14 cellular contexts compared by ENCODE assay signal in genomic region chr3:126525853-126526667, GRCh38. TPM values are rescaled to one million over a fixed set of nuclear protein-coding genes. Genes with fewer than 3 reads are reported as not detected.
DNase-seq lines count a peak whose midpoint lies in the region; TF ChIP-seq lines count a peak whose summit lies in the region.
"Had no signal": no experiment of that assay in that cellular context is flagged by ENCODE, and none has a peak within 500 bp of the region (broad histone marks: within the 10 kb centered on the region; RNA-seq: fewer than 3 reads in every experiment).

No MANE protein-coding gene starts in this region.

- H3K4me3 Mint-ChIP-seq in CD14-positive monocyte, result peak overlapping the region; percentile 1 to 35
- peak overlapping the region; percentile 35 to 59 (median 41) for H3K4me3 Mint-ChIP-seq in nephron

- H3K4me1 Mint-ChIP-seq in CD14-positive monocyte (peaks cover 77% of the 10 kb centered on the region), nephron (no peaks in the 10 kb centered on the region)

- H3K36me3 Mint-ChIP-seq in CD14-positive monocyte (peaks cover 7 to 8% of the 10 kb centered on the region in 2 donors), nephron (ENCODE audit: low read depth) (no peaks in the 10 kb centered on the region)

- H3K9me3 Mint-ChIP-seq in CD14-positive monocyte, result peaks cover 0 to 4% (median under 1%) of the 10 kb centered on the region in 7 donors
- H3K9me3 Mint-ChIP-seq in nephron, result no peaks in the 10 kb centered on the region

- DNase-seq in DMS 273 (lab: John Stamatoyannopoulos, UW; ENCODE audit: unreplicated experiment) (peak; percentile 35), DMS 273 treated with DMSO at 0.1 percent for 48 hours (lab: John Stamatoyannopoulos, UW) (no peak), CD14-positive monocyte (ENCODE audit: low spot score) (peak; percentile 37), epithelial cell of proximal tubule (ENCODE audit: low read depth) (no peak), UCSD-AML1 (lab: John Stamatoyannopoulos, UW; ENCODE audit: unreplicated experiment) (no peak), AG20443 (ENCODE audit: low spot score) (no peak)
- DNase-seq in stimulated activated CD4-positive, alpha-beta T cell treated with anti-CD3 and anti-CD28 coated beads, Interleukin-12 subunit alpha, Interleukin-12 subunit beta, amount 100 ng/mL, for 4 hours, result no peak
- DNase-seq: NCI-H1048, NCI-H446, NCI-H748 treated with DMSO at 0.1 percent for 48 hours, SHP77 treated with DMSO at 0.1 percent for 48 hours had no signal

- intact Hi-C loops in CD14-positive monocyte (cut with micrococcal nuclease), result loop anchor here (10.0 kb wide), 1 partner anchor 929 kb away; no protein-coding TSS in a partner anchor

- no peak overlapping the region for H3K4me3 ChIP-seq in epithelial cell of proximal tubule (ENCODE audit: low read depth, low read length)
- H3K4me3 ChIP-seq: K562 had no signal

- peaks cover 0 to 6% (median 0%) of the 10 kb centered on the region in 3 donors for H3K27me3 Mint-ChIP-seq in CD14-positive monocyte (ENCODE audit: low read depth in 3 of 3)
- peaks cover 44% of the 10 kb centered on the region for H3K27me3 Mint-ChIP-seq in nephron (ENCODE audit: low read depth)

- TF ChIP-seq CTCF in CD14-positive monocyte (IDR thresholded peaks at IDR 0.05), result no peak
- TF ChIP-seq CTCF in epithelial cell of proximal tubule (conservative IDR thresholded peaks at IDR 0.05; ENCODE audit: low read depth, low read length), result peak; percentile 25
- no peak for TF ChIP-seq CTCF in nephron (IDR thresholded peaks at IDR 0.05; ENCODE audit: unreplicated experiment in 3 of 3)

- H3K27ac Mint-ChIP-seq in CD14-positive monocyte, result no peak overlapping the region
- H3K27ac Mint-ChIP-seq in nephron, result no peak overlapping the region

RNA-seq across cellular contexts. Expression of gene CHST13, which starts 2.1 kb away (rescaled TPM):
- 10 to 100 TPM; 39.2 to 41.8 TPM for polyA plus RNA-seq in CD14-positive monocyte
- total RNA-seq in epithelial cell of proximal tubule, result 0.29 TPM in 2 replicates
- total RNA-seq: K562, M059J had no signal
- polyA plus RNA-seq: K562 had no signal

RNA-seq across cellular contexts. Expression of gene UROC1, which starts 8.5 kb away (rescaled TPM):
- not detected for polyA plus RNA-seq in CD14-positive monocyte
- total RNA-seq in epithelial cell of proximal tubule, result not detected in 2 replicates
- total RNA-seq: K562 had no signal
- polyA plus RNA-seq: K562 had no signal

RNA-seq across cellular contexts. Expression of gene C3orf22, which starts 32.7 kb away (rescaled TPM):
- not detected for polyA plus RNA-seq in CD14-positive monocyte
- not detected in 2 replicates for total RNA-seq in epithelial cell of proximal tubule
- total RNA-seq: K562, M059J had no signal
- polyA plus RNA-seq: K562 had no signal

RNA-seq across cellular contexts. Expression of gene ZXDC, which starts 50.4 kb away (rescaled TPM):
- 1 to 10 TPM; 6.3 to 9.7 TPM for polyA plus RNA-seq in CD14-positive monocyte
- total RNA-seq in epithelial cell of proximal tubule, result 19.3 and 20.5 TPM in 2 replicates

Comparison
In these comparisons a context has a peak if more than half of its experiments do, and no peak if none do; other contexts are left out.
1. DNase-seq: peak in DMS 273 (single experiment) and CD14-positive monocyte (single experiment); none in DMS 273 treated with DMSO at 0.1 percent for 48 hours (single experiment), epithelial cell of proximal tubule (single experiment), UCSD-AML1 (single experiment), stimulated activated CD4-positive, alpha-beta T cell treated with anti-CD3 and anti-CD28 coated beads, Interleukin-12 subunit alpha, Interleukin-12 subunit beta, amount 100 ng/mL, for 4 hours (single experiment) and AG20443 (single experiment).